In the genomic region with DNA sequence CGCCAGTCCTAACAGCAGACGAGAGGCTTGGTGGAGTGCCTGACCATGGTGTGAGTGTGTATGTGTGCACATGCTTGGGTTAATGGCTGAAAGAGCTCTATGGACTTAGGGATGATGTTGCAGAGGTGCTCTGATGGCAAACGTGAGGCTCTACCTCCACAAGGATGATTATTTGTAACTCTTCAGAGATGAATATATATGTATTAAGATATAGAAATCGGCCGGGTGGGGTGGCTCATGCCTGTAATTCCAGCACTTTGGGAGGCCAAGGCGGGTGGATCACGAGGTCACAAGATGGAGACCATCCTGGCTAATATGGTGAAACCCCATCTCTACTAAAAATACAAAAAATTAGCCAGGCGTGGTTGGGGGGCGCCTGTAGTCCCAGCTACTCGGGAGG, we compare ENCODE assay signal across 6 cellular contexts.
"Had no signal": no experiment of that assay in that cellular context is flagged by ENCODE, and none has a peak within 500 bp of the region (broad histone marks: within the 10 kb centered on the region; RNA-seq: fewer than 3 reads in every experiment).

No MANE protein-coding gene starts in this region.

- DNase-seq: H9, HCEC 1CT, KBM-7 had no signal

- H3K4me3 ChIP-seq: GM23338 had no signal

- H3K27ac ChIP-seq: HL-60 had no signal

- ATAC-seq: GM23338, HepG2 had no signal

- H2AFZ ChIP-seq: GM23338 had no signal

- H3K4me2 ChIP-seq: GM23338 had no signal
